ENCODE assay signal across 8 cellular contexts in the genomic region with DNA sequence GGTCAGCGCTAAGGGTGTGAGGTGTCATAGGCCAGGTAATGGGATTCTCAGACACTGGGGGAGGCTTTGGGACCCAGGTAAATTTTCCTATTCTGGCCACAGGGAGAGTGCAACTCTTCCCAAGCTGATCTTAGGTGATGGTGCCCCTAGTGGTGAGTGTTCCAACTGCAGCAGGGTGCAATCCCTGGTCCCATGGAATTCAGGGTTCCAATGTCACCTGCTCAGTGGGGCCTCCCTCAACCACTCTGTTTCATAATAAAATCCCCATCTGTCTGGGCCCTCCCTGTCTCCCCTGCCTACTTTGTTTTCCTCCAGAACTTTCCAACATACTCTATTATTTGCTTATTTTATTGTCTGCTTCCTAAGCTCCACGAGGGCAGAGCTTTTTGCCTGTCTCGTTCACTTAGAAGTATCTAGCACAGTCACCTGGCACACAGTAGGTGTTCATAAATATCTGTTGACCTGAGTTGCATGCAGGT. TPM values are rescaled to one million over a fixed set of nuclear protein-coding genes. Genes with fewer than 3 reads are reported as not detected.
A peak's percentile ranks its signal among the peaks of the same experiment; 100 is the strongest.
DNase-seq lines count a peak whose midpoint lies in the region; ATAC-seq and TF ChIP-seq lines count a peak whose summit lies in the region.

No MANE protein-coding gene starts in this region.

- intact Hi-C loops in left colon (cut with DNase I, micrococcal nuclease) = no loop called here

- peaks cover 4% of the 10 kb centered on the region; the same call in 1 of the 2 replicates for H3K4me1 ChIP-seq in GM23338 (ENCODE audit: insufficient read depth)

- no peaks in the 10 kb centered on the region for H3K9me2 ChIP-seq in GM23338 (ENCODE audit: insufficient read depth)

- H3K36me3 Mint-ChIP-seq in GM23338 (ENCODE audit: low read depth) = no peaks in the 10 kb centered on the region
- H3K36me3 Mint-ChIP-seq in T-helper 17 cell (ENCODE audit: low read depth) = peaks cover 2% of the 10 kb centered on the region
- H3K36me3 Mint-ChIP-seq in brain = no peaks in the 10 kb centered on the region

- H3K27ac Mint-ChIP-seq in GM23338 (no peak overlapping the region), T-helper 17 cell (no peak overlapping the region), brain (peak overlapping the region in 1 of 5 experiments; percentile 8)

- H3K4me1 Mint-ChIP-seq in GM23338 (peaks cover 4% of the 10 kb centered on the region; the same call in 2 of the 3 replicates), T-helper 17 cell (peaks cover 16% of the 10 kb centered on the region), brain (peaks cover 12% of the 10 kb centered on the region)

- H3F3A ChIP-seq in GM23338 (replicated peaks; ENCODE audit: low read depth) = no peaks in the 10 kb centered on the region

- H3K9me3 Mint-ChIP-seq in GM23338 (no peaks in the 10 kb centered on the region; the same call in 2 of the 3 replicates), brain (peaks cover 0 to 5% (median 0%) of the 10 kb centered on the region in 5 experiments)

- no peak overlapping the region for H3K4me3 Mint-ChIP-seq in GM23338
- H3K4me3 Mint-ChIP-seq in T-helper 17 cell = no peak overlapping the region
- H3K4me3 Mint-ChIP-seq in brain = peak overlapping the region in 1 of 5 experiments; percentile 42

- no peaks in the 10 kb centered on the region for H3K9me3 ChIP-seq in T-helper 17 cell (ENCODE audit: control insufficient read depth, low read length, poor library complexity, severe bottlenecking)

- H3K4me2 ChIP-seq in GM23338 = no peak overlapping the region

- no peaks in the 10 kb centered on the region for H3K36me3 ChIP-seq in GM23338 (ENCODE audit: insufficient read depth)

- no peak overlapping the region for H3K4me3 ChIP-seq in GM23338

- no peaks in the 10 kb centered on the region for H3K79me2 ChIP-seq in GM23338 (replicated peaks; ENCODE audit: insufficient read depth)

- H4K20me1 ChIP-seq in GM23338 (replicated peaks; ENCODE audit: insufficient read depth) = no peaks in the 10 kb centered on the region

- DNase-seq in CD1c-positive myeloid dendritic cell (ENCODE audit: extremely low spot score) (peak; percentile 47), GM23338 (ENCODE audit: low spot score) (peak; percentile 95), T-helper 17 cell (peak; percentile 29 to 57 (median 36)), left colon (peak; percentile 51 to 74)
- DNase-seq in stimulated activated CD4-positive, alpha-beta T cell treated with anti-CD3 and anti-CD28 coated beads, TNF-alpha, amount 100 ng/mL, for 1 hour (ENCODE audit: low read depth in 3 of 3, low spot score in 1 of 3) = peak in 2 of 3 donors; percentile 17 to 49

- peaks cover 21% of the 10 kb centered on the region for H3K27me3 Mint-ChIP-seq in GM23338 (ENCODE audit: insufficient read depth, low read depth, poor library complexity)
- H3K27me3 Mint-ChIP-seq in T-helper 17 cell = no peaks in the 10 kb centered on the region
- peaks cover 25% of the 10 kb centered on the region for H3K27me3 Mint-ChIP-seq in brain

- TF ChIP-seq CTCF in GM23338 (conservative IDR thresholded peaks at IDR 0.05; ENCODE audit: low read depth in 2 of 2) (peak; percentile 78 to 87), brain (conservative IDR thresholded peaks at IDR 0.05) (peak; percentile 65 to 88)

- H3K27ac ChIP-seq in GM23338 (ENCODE audit: low read depth) = no peak overlapping the region

- peak overlapping the region; percentile 1; the same call in 1 of the 2 replicates for H2AFZ ChIP-seq in GM23338

- ATAC-seq in GM23338 = peak; percentile 79
- ATAC-seq in T-helper 17 cell = peak; percentile 39
- ATAC-seq in left colon = peak; percentile 43
- no peak for ATAC-seq in HG02970 (IDR thresholded peaks at IDR 0.05; ENCODE audit: low FRiP score, unreplicated experiment)
- ATAC-seq in HG02588 (IDR thresholded peaks at IDR 0.05; ENCODE audit: unreplicated experiment) = no peak

- no peaks in the 10 kb centered on the region for H3K27me3 ChIP-seq in GM23338 (ENCODE audit: insufficient read depth)

TF ChIP-seq in GM23338, 12 proteins besides CTCF, POLR2A, EP300 and RAD21:
- TF ChIP-seq CREB1 (CRISPR knock-in tag; IDR thresholded peaks at IDR 0.05; ENCODE audit: low read depth) (peak; percentile 45; the same call in 1 of the 2 replicates), STAT1 (IDR thresholded peaks at IDR 0.05; ENCODE audit: unreplicated experiment) (no peak)

RNA-seq across cellular contexts. Expression of a gene that starts 2.9 kb away (rescaled TPM):
- total RNA-seq in GM23338 (2014; rRNA removed; shearing (Covaris generic)) = 4.2 and 4.7 TPM in 2 replicates
- polyA plus RNA-seq in GM23338 (2016; fragmentation: Nextera tagmentation; extraction: Ambion mirVana) (3.0 and 5.4 TPM in 2 replicates), brain (ENCODE audit: insufficient read depth, low read depth, low replicate concordance) (11.4 TPM)
- total RNA-seq in T-helper 17 cell (1 to 10 TPM in 1 of 2 donors, under 1 TPM in 1; 0.70 to 3.0 TPM), left colon (1 to 10 TPM; 2.1 to 4.1 TPM)

RNA-seq across cellular contexts. Expression of a gene that starts 28.6 kb away (rescaled TPM):
- 0.24 TPM in 1 of 2 replicates, not detected in the other for total RNA-seq in GM23338 (2014; rRNA removed; shearing (Covaris generic))
- polyA plus RNA-seq in GM23338 (2016; fragmentation: Nextera tagmentation; extraction: Ambion mirVana) (0.21 TPM in 1 of 2 replicates, not detected in the other), brain (ENCODE audit: insufficient read depth, low read depth, low replicate concordance) (not detected)
- total RNA-seq in T-helper 17 cell (not detected), left colon (not detected)

Comparison
In these comparisons a context has a peak if more than half of its experiments do, and no peak if none do; other contexts are left out.
1. DNase-seq: peak in every context shown above with its lines; median percentile 95 in GM23338; 62 in left colon; 47 in CD1c-positive myeloid dendritic cell; 36 in T-helper 17 cell; 33 in stimulated activated CD4-positive, alpha-beta T cell treated with anti-CD3 and anti-CD28 coated beads, TNF-alpha, amount 100 ng/mL, for 1 hour.
2. ATAC-seq: peak in GM23338 (single experiment), T-helper 17 cell (single experiment) and left colon (single experiment); none in HG02970 (single experiment) and HG02588 (single experiment).